ENCODE assay signal across 8 cellular contexts in the genomic region with DNA sequence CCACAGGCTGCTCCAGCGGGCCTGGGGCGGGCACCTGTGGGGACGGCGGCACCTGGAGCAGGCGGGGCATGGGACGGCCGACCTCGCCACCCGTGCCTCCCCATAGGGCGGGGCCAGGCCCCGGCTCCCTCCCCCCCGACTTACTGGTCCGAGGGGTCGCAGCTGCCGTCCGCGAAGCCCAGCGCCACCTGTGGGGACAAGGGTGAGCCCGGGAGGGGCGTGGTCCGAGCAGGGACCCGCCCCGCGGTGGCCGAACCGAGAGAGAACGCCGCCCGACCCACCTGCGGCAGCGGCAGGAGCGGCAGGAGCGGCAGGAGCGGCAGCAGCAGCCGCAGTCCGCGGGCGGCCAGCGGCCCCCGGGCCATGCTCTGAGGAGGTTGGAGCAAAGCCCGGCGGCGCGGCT. TPM values are rescaled to one million over a fixed set of nuclear protein-coding genes. Genes with fewer than 3 reads are reported as not detected.
DNase-seq lines count a peak whose midpoint lies in the region; ATAC-seq, FAIRE-seq and TF ChIP-seq lines count a peak whose summit lies in the region.

TMEM52 (minus strand) TSS at position 379 of the 403 bp plus-strand sequence; CDS start at position 365, 14 bp downstream.

- H3K9me3 ChIP-seq in HUES6 (ENCODE audit: control insufficient read depth, insufficient read depth, low read depth, low read length), result no peaks in the 10 kb centered on the region

- peak; percentile 20 for TF ChIP-seq CTCF in bronchial epithelial cell (IDR thresholded peaks at IDR 0.05; ENCODE audit: insufficient read depth, low read length, severe bottlenecking)

- no peaks in the 10 kb centered on the region for H3K9me3 Mint-ChIP-seq in natural killer cell treated with Interleukin-12 subunit alpha and Interleukin-12 subunit beta and Interleukin-15 and Interleukin-18, amount 100 ng/mL, for 72 hours

- H3K9ac ChIP-seq in HUES6 (ENCODE audit: low read length), result peak within 1 kb of the TSS; percentile 56

- DNase-seq in bronchial epithelial cell (ENCODE audit: low read depth) (no peak), NOMO-1 (lab: John Stamatoyannopoulos, UW; ENCODE audit: unreplicated experiment in 2 of 2) (no peak), GM19240 (ENCODE audit: insufficient read length, low spot score) (no peak), GM19239 (ENCODE audit: insufficient read length, low spot score) (no peak)
- DNase-seq in natural killer cell treated with Interleukin-12 subunit alpha and Interleukin-12 subunit beta and Interleukin-15 and Interleukin-18, amount 100 ng/mL, for 72 hours (ENCODE audit: low spot score), result no peak

- H3K27ac ChIP-seq in ACC112 (ENCODE audit: low read depth, low read length) (no peak within 1 kb of the TSS), HUES6 (ENCODE audit: low read depth, low read length) (peak within 1 kb of the TSS; percentile 54; the same call in 1 of the 2 replicates)

- peaks cover 4% of the 10 kb centered on the region for H3K4me1 ChIP-seq in ACC112 (ENCODE audit: control insufficient read depth, insufficient read depth, low read length, unreplicated experiment)
- H3K4me1 ChIP-seq in HUES6 (ENCODE audit: control insufficient read depth, insufficient read depth, low read length), result peaks cover 22% of the 10 kb centered on the region

- H3K4me1 Mint-ChIP-seq in natural killer cell treated with Interleukin-12 subunit alpha and Interleukin-12 subunit beta and Interleukin-15 and Interleukin-18, amount 100 ng/mL, for 72 hours (ENCODE audit: low read depth in 2 of 2), result peaks cover 0 to 3% of the 10 kb centered on the region in 2 donors

- no peaks in the 10 kb centered on the region for H3K36me3 ChIP-seq in ACC112 (ENCODE audit: insufficient read depth, low read length)
- no peaks in the 10 kb centered on the region for H3K36me3 ChIP-seq in HUES6 (ENCODE audit: control insufficient read depth, insufficient read depth, low read length)
- no peaks in the 10 kb centered on the region for H3K36me3 ChIP-seq in bronchial epithelial cell (ENCODE audit: control insufficient read depth, insufficient read depth, low read length)

- FAIRE-seq in bronchial epithelial cell (lab: Jason Lieb, UNC), result no peak
- FAIRE-seq in GM19239 (lab: Jason Lieb, UNC), result no peak

- H3K27me3 ChIP-seq in ACC112 (ENCODE audit: insufficient read depth, low read length) (peaks cover 6% of the 10 kb centered on the region; the same call in 1 of the 2 replicates), HUES6 (ENCODE audit: control insufficient read depth, insufficient read depth, low read length) (peaks cover 13% of the 10 kb centered on the region; the same call in 1 of the 2 replicates), bronchial epithelial cell (ENCODE audit: control insufficient read depth, insufficient read depth, low read length) (no peaks in the 10 kb centered on the region)

- no peaks in the 10 kb centered on the region for H3K79me2 ChIP-seq in ACC112 (ENCODE audit: control insufficient read depth, insufficient read depth, low read length, unreplicated experiment)

- peak within 1 kb of the TSS; percentile 81 for H2AFZ ChIP-seq in ACC112 (ENCODE audit: low read length, unreplicated experiment)

- peak; percentile 35 for ATAC-seq in GM19328 (IDR thresholded peaks at IDR 0.05; ENCODE audit: unreplicated experiment)
- ATAC-seq in natural killer cell treated with Interleukin-12 subunit alpha and Interleukin-12 subunit beta and Interleukin-15 and Interleukin-18, amount 100 ng/mL, for 72 hours, result peak in 1 of 2 donors; percentile 50

- H3K4me3 ChIP-seq in ACC112 (ENCODE audit: low read depth, low read length) (peak within 1 kb of the TSS; percentile 79), HUES6 (ENCODE audit: low read depth, low read length) (peak within 1 kb of the TSS; percentile 65), bronchial epithelial cell (ENCODE audit: low read depth, low read length) (peak within 1 kb of the TSS; percentile 54)

- no peaks in the 10 kb centered on the region for H3K36me3 Mint-ChIP-seq in natural killer cell treated with Interleukin-12 subunit alpha and Interleukin-12 subunit beta and Interleukin-15 and Interleukin-18, amount 100 ng/mL, for 72 hours

- H3K27me3 Mint-ChIP-seq in natural killer cell treated with Interleukin-12 subunit alpha and Interleukin-12 subunit beta and Interleukin-15 and Interleukin-18, amount 100 ng/mL, for 72 hours, result no peaks in the 10 kb centered on the region

- peak within 1 kb of the TSS; percentile 63 for H3K4me3 Mint-ChIP-seq in natural killer cell treated with Interleukin-12 subunit alpha and Interleukin-12 subunit beta and Interleukin-15 and Interleukin-18, amount 100 ng/mL, for 72 hours

- no peak within 1 kb of the TSS for H3K27ac Mint-ChIP-seq in natural killer cell treated with Interleukin-12 subunit alpha and Interleukin-12 subunit beta and Interleukin-15 and Interleukin-18, amount 100 ng/mL, for 72 hours

RNA-seq across cellular contexts. Expression of gene TMEM52, which starts in this region (rescaled TPM):
- 1.4 and 1.6 TPM in 2 replicates for total RNA-seq in bronchial epithelial cell
- total RNA-seq in natural killer cell treated with Interleukin-12 subunit alpha and Interleukin-12 subunit beta and Interleukin-15 and Interleukin-18, amount 100 ng/mL, for 72 hours, result under 1 TPM in 1 of 2 donors, not detected in 1; 0.43 TPM
